Comparison of ENCODE assay signal across 1 cellular context in the genomic region with DNA sequence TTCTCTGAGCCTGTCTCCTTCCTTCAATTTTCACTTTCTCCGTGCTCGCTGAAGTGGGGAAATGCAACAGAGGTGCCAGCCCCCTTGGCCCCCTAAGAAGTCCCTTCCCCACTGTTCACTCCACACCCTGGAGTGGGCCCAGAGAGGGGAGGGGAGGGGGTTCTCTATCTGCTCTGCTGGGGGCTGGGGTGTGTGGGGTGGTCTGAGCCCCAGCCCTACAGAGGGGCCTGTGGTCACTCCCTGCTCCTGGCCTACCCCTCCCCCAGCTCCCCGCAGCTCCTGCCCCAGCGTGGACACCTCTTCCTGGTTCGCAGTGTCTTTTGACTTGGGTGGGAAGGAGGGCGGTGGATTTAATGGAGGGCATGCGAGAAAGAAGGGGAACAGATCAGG.
TF ChIP-seq lines count a peak whose summit lies in the region.

No MANE protein-coding gene starts in this region.

TF ChIP-seq in endothelial cell of umbilical vein, 7 proteins besides CTCF, POLR2A, EP300 and RAD21:
- TF ChIP-seq, protein P1, sequence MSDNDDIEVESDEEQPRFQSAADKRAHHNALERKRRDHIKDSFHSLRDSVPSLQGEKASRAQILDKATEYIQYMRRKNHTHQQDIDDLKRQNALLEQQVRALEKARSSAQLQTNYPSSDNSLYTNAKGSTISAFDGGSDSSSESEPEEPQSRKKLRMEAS (IDR thresholded peaks at IDR 0.05; ENCODE audit: insufficient read depth, insufficient read length): no peak
- TF ChIP-seq POLR2AphosphoS5 (IDR thresholded peaks at IDR 0.05; ENCODE audit: insufficient read depth, low read depth, low read length): no peak
- TF ChIP-seq FOS (IDR thresholded peaks at IDR 0.05; ENCODE audit: borderline replicate concordance, insufficient read depth, low read length): no peak
- TF ChIP-seq MYC (IDR thresholded peaks at IDR 0.05; ENCODE audit: low read depth, low read length): no peak
